31 cellular contexts compared by ENCODE assay signal in genomic region chr17:41186872-41187271, GRCh38. TPM values are rescaled to one million over a fixed set of nuclear protein-coding genes. Genes with fewer than 3 reads are reported as not detected.
"Had no signal": no experiment of that assay in that cellular context is flagged by ENCODE, and none has a peak within 500 bp of the region (broad histone marks: within the 10 kb centered on the region; RNA-seq: fewer than 3 reads in every experiment).

No MANE protein-coding gene starts in this region.

- FAIRE-seq: TTC549 had no signal

- DNase-seq: activated B cell treated with CpG ODN at 0.5 μM for 24 hours; activated CD4-positive, alpha-beta T cell treated with anti-CD3 and anti-CD28 coated beads for 1 hour; activated CD4-positive, alpha-beta T cell treated with anti-CD3 and anti-CD28 coated beads, Interleukin-2, amount 10 ng/mL, durations not matched to agents 24 days and 14 days; activated CD4-positive, alpha-beta T cell treated with anti-CD3 and anti-CD28 coated beads, Interleukin-2, amount 50 U/mL, for 48 hours; activated CD8-positive, alpha-beta memory T cell treated with anti-CD3 and anti-CD28 coated beads, Interleukin-2, amount 10 ng/mL, durations not matched to agents 7 days and 5 days; activated effector memory CD4-positive, alpha-beta T cell treated with Interleukin-2 at 50 U/mL for 16 hours; activated naive CD4-positive, alpha-beta T cell; activated T-cell treated with anti-CD3 and anti-CD28 coated beads, Interleukin-2, amount 50 U/mL, for 24 hours; Kasumi-1; KBM-7; NCI-H1092; NCI-H1417 treated with DMSO at 0.1 percent for 48 hours; NCI-H1694; NCI-H2029; NCI-H2107; NCI-H2171 treated with DMSO at 0.1 percent for 48 hours; NCI-H226; NCI-H526 treated with DMSO at 0.1 percent for 48 hours; PC-9; SIG-M5; T-cell; T-helper 2 cell; T1000 had no signal

- H3K27me3 Mint-ChIP-seq: brain had no signal

- H3K4me1 ChIP-seq: ascending aorta had no signal

- H3K4me3 ChIP-seq: ascending aorta, PC-9, SK-N-MC had no signal

- H3K9me3 Mint-ChIP-seq: activated B cell treated with CpG ODN at 0.5 μM for 24 hours; activated CD4-positive, alpha-beta T cell treated with anti-CD3 and anti-CD28 coated beads, Interleukin-2, amount 10 ng/mL, durations not matched to agents 24 days and 14 days; activated naive CD4-positive, alpha-beta T cell treated with anti-CD3 and anti-CD28 coated beads, Interleukin-2, amount 50 U/mL, for 24 hours; activated T-cell treated with anti-CD3 and anti-CD28 coated beads, Interleukin-2, amount 50 U/mL, for 24 hours; activated T-helper 1 cell treated with anti-CD3 and anti-CD28 coated beads, Interleukin-12 subunit alpha, Interleukin-12 subunit beta, Interleukin-2, Interleukin-4 antibody, amounts not matched to agents 30 ng/mL and 10 ng/mL and 1 ng/mL, durations not matched to agents 14 hours and 24 hours and 36 hours; T-cell had no signal

- H3K36me3 ChIP-seq: ascending aorta had no signal

- ATAC-seq: activated CD8-positive, alpha-beta memory T cell treated with anti-CD3 and anti-CD28 coated beads, Interleukin-2, amount 10 ng/mL, durations not matched to agents 7 days and 5 days; T-cell had no signal

- H3K4me1 Mint-ChIP-seq: activated B cell treated with CpG ODN at 0.5 μM for 24 hours; activated CD4-positive, alpha-beta T cell treated with anti-CD3 and anti-CD28 coated beads, Interleukin-2, amount 10 ng/mL, durations not matched to agents 24 days and 14 days; activated CD8-positive, alpha-beta memory T cell treated with anti-CD3 and anti-CD28 coated beads, Interleukin-2, amount 10 ng/mL, durations not matched to agents 7 days and 5 days; activated naive CD4-positive, alpha-beta T cell treated with anti-CD3 and anti-CD28 coated beads, Interleukin-2, amount 50 U/mL, for 24 hours; brain had no signal

- H3K27ac Mint-ChIP-seq: activated B cell treated with CpG ODN at 0.5 μM for 24 hours; activated CD4-positive, alpha-beta T cell treated with anti-CD3 and anti-CD28 coated beads, Interleukin-2, amount 10 ng/mL, durations not matched to agents 24 days and 14 days; activated CD8-positive, alpha-beta memory T cell treated with anti-CD3 and anti-CD28 coated beads, Interleukin-2, amount 10 ng/mL, durations not matched to agents 7 days and 5 days; activated naive CD4-positive, alpha-beta T cell treated with anti-CD3 and anti-CD28 coated beads, Interleukin-2, amount 50 U/mL, for 24 hours; activated T-cell treated with anti-CD3 and anti-CD28 coated beads, Interleukin-2, amount 50 U/mL, for 24 hours; activated T-helper 1 cell treated with anti-CD3 and anti-CD28 coated beads, Interleukin-12 subunit alpha, Interleukin-12 subunit beta, Interleukin-2, Interleukin-4 antibody, amounts not matched to agents 30 ng/mL and 10 ng/mL and 1 ng/mL, durations not matched to agents 14 hours and 24 hours and 36 hours; brain; T-cell had no signal

- H3K4me3 Mint-ChIP-seq: activated B cell treated with CpG ODN at 0.5 μM for 24 hours; activated CD4-positive, alpha-beta T cell treated with anti-CD3 and anti-CD28 coated beads, Interleukin-2, amount 10 ng/mL, durations not matched to agents 24 days and 14 days; activated CD8-positive, alpha-beta memory T cell treated with anti-CD3 and anti-CD28 coated beads, Interleukin-2, amount 10 ng/mL, durations not matched to agents 7 days and 5 days; activated naive CD4-positive, alpha-beta T cell treated with anti-CD3 and anti-CD28 coated beads, Interleukin-2, amount 50 U/mL, for 24 hours; activated T-cell treated with anti-CD3 and anti-CD28 coated beads, Interleukin-2, amount 50 U/mL, for 24 hours; activated T-helper 1 cell treated with anti-CD3 and anti-CD28 coated beads, Interleukin-12 subunit alpha, Interleukin-12 subunit beta, Interleukin-2, Interleukin-4 antibody, amounts not matched to agents 30 ng/mL and 10 ng/mL and 1 ng/mL, durations not matched to agents 14 hours and 24 hours and 36 hours; brain; T-cell had no signal

- H3K9me3 ChIP-seq: ascending aorta had no signal

- H3K27ac ChIP-seq: ascending aorta, PC-9, SK-N-MC had no signal

- H3K36me3 Mint-ChIP-seq: activated CD8-positive, alpha-beta memory T cell treated with anti-CD3 and anti-CD28 coated beads, Interleukin-2, amount 10 ng/mL, durations not matched to agents 7 days and 5 days; activated naive CD4-positive, alpha-beta T cell treated with anti-CD3 and anti-CD28 coated beads, Interleukin-2, amount 50 U/mL, for 24 hours; brain; T-cell had no signal

RNA-seq across cellular contexts. Expression of gene KRTAP4-1, which starts 2.2 kb away (rescaled TPM):
- total RNA-seq: activated B cell treated with CpG ODN at 0.5 μM for 24 hours; activated CD4-positive, alpha-beta T cell treated with anti-CD3 and anti-CD28 coated beads, Interleukin-2, amount 10 ng/mL, durations not matched to agents 24 days and 14 days; activated CD8-positive, alpha-beta memory T cell treated with anti-CD3 and anti-CD28 coated beads, Interleukin-2, amount 10 ng/mL, durations not matched to agents 7 days and 5 days; activated T-helper 1 cell treated with anti-CD3 and anti-CD28 coated beads, Interleukin-12 subunit alpha, Interleukin-12 subunit beta, Interleukin-2, Interleukin-4 antibody, amounts not matched to agents 30 ng/mL and 10 ng/mL and 1 ng/mL, durations not matched to agents 14 hours and 24 hours and 36 hours; ascending aorta; M059J; PC-9; T-cell had no signal

RNA-seq across cellular contexts. Expression of gene KRTAP9-1, which starts 2.8 kb away (rescaled TPM):
- total RNA-seq: activated B cell treated with CpG ODN at 0.5 μM for 24 hours; activated CD4-positive, alpha-beta T cell treated with anti-CD3 and anti-CD28 coated beads, Interleukin-2, amount 10 ng/mL, durations not matched to agents 24 days and 14 days; activated CD8-positive, alpha-beta memory T cell treated with anti-CD3 and anti-CD28 coated beads, Interleukin-2, amount 10 ng/mL, durations not matched to agents 7 days and 5 days; activated T-helper 1 cell treated with anti-CD3 and anti-CD28 coated beads, Interleukin-12 subunit alpha, Interleukin-12 subunit beta, Interleukin-2, Interleukin-4 antibody, amounts not matched to agents 30 ng/mL and 10 ng/mL and 1 ng/mL, durations not matched to agents 14 hours and 24 hours and 36 hours; ascending aorta; M059J; NCI-H460; PC-9; T-cell had no signal

RNA-seq across cellular contexts. Expression of gene KRTAP4-2, which starts 8.9 kb away (rescaled TPM):
- total RNA-seq: activated B cell treated with CpG ODN at 0.5 μM for 24 hours; activated CD4-positive, alpha-beta T cell treated with anti-CD3 and anti-CD28 coated beads, Interleukin-2, amount 10 ng/mL, durations not matched to agents 24 days and 14 days; activated CD8-positive, alpha-beta memory T cell treated with anti-CD3 and anti-CD28 coated beads, Interleukin-2, amount 10 ng/mL, durations not matched to agents 7 days and 5 days; activated T-helper 1 cell treated with anti-CD3 and anti-CD28 coated beads, Interleukin-12 subunit alpha, Interleukin-12 subunit beta, Interleukin-2, Interleukin-4 antibody, amounts not matched to agents 30 ng/mL and 10 ng/mL and 1 ng/mL, durations not matched to agents 14 hours and 24 hours and 36 hours; ascending aorta; M059J; NCI-H460; PC-9; T-cell had no signal

RNA-seq across cellular contexts. Expression of gene KRTAP4-3, which starts 18.9 kb away (rescaled TPM):
- total RNA-seq: activated B cell treated with CpG ODN at 0.5 μM for 24 hours; activated CD4-positive, alpha-beta T cell treated with anti-CD3 and anti-CD28 coated beads, Interleukin-2, amount 10 ng/mL, durations not matched to agents 24 days and 14 days; activated CD8-positive, alpha-beta memory T cell treated with anti-CD3 and anti-CD28 coated beads, Interleukin-2, amount 10 ng/mL, durations not matched to agents 7 days and 5 days; activated T-helper 1 cell treated with anti-CD3 and anti-CD28 coated beads, Interleukin-12 subunit alpha, Interleukin-12 subunit beta, Interleukin-2, Interleukin-4 antibody, amounts not matched to agents 30 ng/mL and 10 ng/mL and 1 ng/mL, durations not matched to agents 14 hours and 24 hours and 36 hours; ascending aorta; M059J; NCI-H460; PC-9; T-cell had no signal

RNA-seq across cellular contexts. Expression of gene KRTAP4-4, which starts 26.3 kb away (rescaled TPM):
- total RNA-seq: activated B cell treated with CpG ODN at 0.5 μM for 24 hours; activated CD4-positive, alpha-beta T cell treated with anti-CD3 and anti-CD28 coated beads, Interleukin-2, amount 10 ng/mL, durations not matched to agents 24 days and 14 days; activated CD8-positive, alpha-beta memory T cell treated with anti-CD3 and anti-CD28 coated beads, Interleukin-2, amount 10 ng/mL, durations not matched to agents 7 days and 5 days; activated T-helper 1 cell treated with anti-CD3 and anti-CD28 coated beads, Interleukin-12 subunit alpha, Interleukin-12 subunit beta, Interleukin-2, Interleukin-4 antibody, amounts not matched to agents 30 ng/mL and 10 ng/mL and 1 ng/mL, durations not matched to agents 14 hours and 24 hours and 36 hours; ascending aorta; M059J; NCI-H460; PC-9; T-cell had no signal
